In genomic region chr18:11146238-11146946, GRCh38 we compare ENCODE assay signal across 1 cellular context.
TF ChIP-seq lines count a peak whose summit lies in the region.

No MANE protein-coding gene starts in this region.

TF ChIP-seq in GM23338, 12 proteins besides CTCF, POLR2A, EP300 and RAD21 (continued from another document):
- TF ChIP-seq CREB1 (CRISPR knock-in tag; IDR thresholded peaks at IDR 0.05; ENCODE audit: low read depth) (no peak), ZNF331 (CRISPR knock-in tag; IDR thresholded peaks at IDR 0.05; ENCODE audit: low read depth) (no peak)
